In genomic region chr16:84820305-84820684, GRCh38 we compare ENCODE assay signal across 8 cellular contexts. TPM values are rescaled to one million over a fixed set of nuclear protein-coding genes. Genes with fewer than 3 reads are reported as not detected.
DNase-seq lines count a peak whose midpoint lies in the region; TF ChIP-seq lines count a peak whose summit lies in the region.

No MANE protein-coding gene starts in this region.

- no peaks in the 10 kb centered on the region for H3K9me3 ChIP-seq in stomach

- peaks cover 9% of the 10 kb centered on the region for H3K4me1 Mint-ChIP-seq in activated naive CD8-positive, alpha-beta T cell treated with anti-CD3 and anti-CD28 coated beads for 36 hours

- H3K9me3 Mint-ChIP-seq in activated naive CD8-positive, alpha-beta T cell treated with anti-CD3 and anti-CD28 coated beads for 36 hours, result no peaks in the 10 kb centered on the region

- H3K27me3 ChIP-seq in kidney epithelial cell (ENCODE audit: control insufficient read depth, insufficient read depth, low read length), result no peaks in the 10 kb centered on the region
- H3K27me3 ChIP-seq in stomach, result peaks cover 0 to 5% (median 0%) of the 10 kb centered on the region in 3 donors

- intact Hi-C loops in stomach (cut with DNase I; ENCODE audit: low total_unique reads), result no loop called here

- TF ChIP-seq POLR2A in stomach (IDR thresholded peaks at IDR 0.05), result no peak

- TF ChIP-seq EP300 in stomach (IDR thresholded peaks at IDR 0.05), result no peak

- in situ Hi-C loops in GM13977 (cut with MboI; ENCODE audit: low pct_unique_long_range_greater_than_20kb, low sequenced_read_pairs, unreplicated experiment), result no loop called here

- peak overlapping the region; percentile 31 for H3K4me3 ChIP-seq in kidney epithelial cell (ENCODE audit: low read depth, low read length)
- H3K4me3 ChIP-seq in stomach, result peak overlapping the region; percentile 56 to 79 (median 60)

- peaks cover 13 to 43% (median 26%) of the 10 kb centered on the region in 4 donors for H3K4me1 ChIP-seq in stomach

- H3K36me3 Mint-ChIP-seq in activated naive CD8-positive, alpha-beta T cell treated with anti-CD3 and anti-CD28 coated beads for 36 hours, result no peaks in the 10 kb centered on the region

- no peak overlapping the region for H3K27ac Mint-ChIP-seq in activated naive CD8-positive, alpha-beta T cell treated with anti-CD3 and anti-CD28 coated beads for 36 hours

- H3K36me3 ChIP-seq in kidney epithelial cell (ENCODE audit: control insufficient read depth, insufficient read depth, low read length), result no peaks in the 10 kb centered on the region
- no peaks in the 10 kb centered on the region for H3K36me3 ChIP-seq in stomach

- WGBS in stomach, 5 donors, result 25 to 40% (median 27%) methylated on average over 8 of the region's 8 CpGs

- H3K27me3 Mint-ChIP-seq in activated naive CD8-positive, alpha-beta T cell treated with anti-CD3 and anti-CD28 coated beads for 36 hours, result peaks cover 51% of the 10 kb centered on the region

- peak overlapping the region; percentile 46 to 96 (median 84) for H3K27ac ChIP-seq in stomach

- no peak for TF ChIP-seq CTCF in kidney epithelial cell (IDR thresholded peaks at IDR 0.05; ENCODE audit: insufficient read depth, low read length, poor library complexity, severe bottlenecking)
- no peak for TF ChIP-seq CTCF in stomach (IDR thresholded peaks at IDR 0.05)
- no peak for TF ChIP-seq CTCF in GM13977 (IDR thresholded peaks at IDR 0.05; ENCODE audit: extremely low read depth, insufficient read depth, missing control alignments)

- peak overlapping the region; percentile 49 for H3K4me3 Mint-ChIP-seq in activated naive CD8-positive, alpha-beta T cell treated with anti-CD3 and anti-CD28 coated beads for 36 hours

- peak; percentile 11 for DNase-seq in NCI-H2227 (lab: John Stamatoyannopoulos, UW; ENCODE audit: unreplicated experiment)
- DNase-seq in NCI-H2227 treated with DMSO at 0.1 percent for 48 hours (lab: John Stamatoyannopoulos, UW), result no peak
- no peak for DNase-seq in activated naive CD8-positive, alpha-beta T cell treated with anti-CD3 and anti-CD28 coated beads for 36 hours
- DNase-seq in kidney epithelial cell (ENCODE audit: low read depth), result no peak
- DNase-seq in stomach, result no peak
- DNase-seq in NCI-H82 treated with DMSO at 0.1 percent for 48 hours (lab: John Stamatoyannopoulos, UW; ENCODE audit: unreplicated experiment), result no peak
- DNase-seq in pons (ENCODE audit: low spot score), result no peak
- no peak for DNase-seq in GM13977 (ENCODE audit: low spot score)

RNA-seq across cellular contexts. Expression of gene CRISPLD2, which starts 0.5 kb away (rescaled TPM):
- total RNA-seq in activated naive CD8-positive, alpha-beta T cell treated with anti-CD3 and anti-CD28 coated beads for 36 hours, result not detected
- total RNA-seq in kidney epithelial cell, result 2.5 and 3.3 TPM in 2 replicates
- 100 to 1,000 TPM in 3 of 5 donors, 10 to 100 TPM in 2; 92.0 to 242 (median 102) TPM for total RNA-seq in stomach
- 10 to 100 TPM; 18.3 to 46.0 (median 20.2) TPM for polyA plus RNA-seq in stomach

Comparison
In these comparisons a context has a peak if more than half of its experiments do, and no peak if none do; other contexts are left out.
1. RNA of gene CRISPLD2, which starts 0.5 kb away (total RNA-seq): 92.0 to 242 TPM in stomach; 2.5 to 3.3 TPM in kidney epithelial cell and not detected in activated naive CD8-positive, alpha-beta T cell treated with anti-CD3 and anti-CD28 coated beads for 36 hours; every median in the first group is over 10 times any median in the second.